In the genomic region with DNA sequence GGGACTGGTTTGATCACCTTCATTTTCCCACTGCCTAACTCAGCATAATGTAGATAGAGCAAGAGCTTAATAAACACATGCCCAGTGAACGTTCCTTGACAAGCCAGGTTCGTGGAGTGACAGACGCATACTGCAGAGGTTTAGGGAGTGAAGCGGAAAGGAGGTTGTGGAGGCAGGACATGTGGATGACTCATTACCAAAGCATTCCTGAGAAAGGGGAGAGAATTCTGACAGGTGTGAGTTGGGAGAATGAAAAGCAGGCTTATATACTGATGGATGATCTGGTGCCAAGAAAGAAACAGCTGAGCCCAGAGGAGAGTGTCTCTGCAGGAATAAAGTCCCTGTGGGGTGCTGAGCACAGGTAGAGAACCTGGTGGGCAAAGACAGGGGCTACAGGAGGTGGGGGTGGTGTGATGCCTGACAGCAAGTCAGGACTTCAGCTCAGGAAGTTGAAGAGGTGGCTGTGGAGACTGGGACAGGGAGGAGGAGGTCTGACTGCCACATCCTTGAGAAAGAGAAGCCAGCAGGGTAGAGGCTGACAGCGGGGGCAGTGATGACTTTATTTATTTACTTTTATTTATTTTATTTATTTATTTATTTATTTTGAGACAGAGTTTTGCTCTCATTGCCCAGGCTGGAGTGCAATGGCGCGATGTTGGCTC, we compare ENCODE assay signal across 16 cellular contexts. TPM values are rescaled to one million over a fixed set of nuclear protein-coding genes. Genes with fewer than 3 reads are reported as not detected.
A peak's percentile ranks its signal among the peaks of the same experiment; 100 is the strongest.
DNase-seq lines count a peak whose midpoint lies in the region; FAIRE-seq and TF ChIP-seq lines count a peak whose summit lies in the region.
"Had no signal": no experiment of that assay in that cellular context is flagged by ENCODE, and none has a peak within 500 bp of the region (broad histone marks: within the 10 kb centered on the region; RNA-seq: fewer than 3 reads in every experiment).

No MANE protein-coding gene starts in this region.

- no peak overlapping the region for H3K4me3 ChIP-seq in endothelial cell of umbilical vein (replicated peaks in 1 of 3; ENCODE audit: insufficient read depth in 1 of 3, low read depth in 1 of 3, low read length in 3 of 3)
- no peak overlapping the region for H3K4me3 ChIP-seq in retinal pigment epithelial cell (ENCODE audit: low read length)
- no peak overlapping the region for H3K4me3 ChIP-seq in suprapubic skin
- H3K4me3 ChIP-seq: gastroesophageal sphincter, HAP-1, left ventricle myocardium inferior, tibial nerve had no signal

- H3K36me3 ChIP-seq in endothelial cell of umbilical vein (ENCODE audit: control insufficient read depth in 2 of 2, extremely low read depth in 1 of 2, insufficient read depth in 2 of 2, low read length in 2 of 2) (peaks cover 9 to 13% of the 10 kb centered on the region in 2 experiments), suprapubic skin (peaks cover 19% of the 10 kb centered on the region)

- no peaks in the 10 kb centered on the region for H3K9me3 ChIP-seq in endothelial cell of umbilical vein (replicated peaks; ENCODE audit: control insufficient read depth, insufficient read depth, low read length)
- H3K9me3 ChIP-seq in suprapubic skin: no peaks in the 10 kb centered on the region
- H3K9me3 ChIP-seq: gastroesophageal sphincter, HAP-1, left ventricle myocardium inferior, neutrophil, tibial nerve had no signal

- TF ChIP-seq POLR2A in endothelial cell of umbilical vein (IDR thresholded peaks at IDR 0.05; ENCODE audit: low read depth, low read length) (no peak), GM12891 (IDR thresholded peaks at IDR 0.05; ENCODE audit: low read depth, low read length) (no peak), suprapubic skin (IDR thresholded peaks at IDR 0.05) (no peak)

- no peaks in the 10 kb centered on the region for H4K20me1 ChIP-seq in endothelial cell of umbilical vein (replicated peaks; ENCODE audit: control insufficient read depth, extremely low read depth, insufficient read depth, low read length)

- peaks cover 19% of the 10 kb centered on the region for H3K4me1 ChIP-seq in endothelial cell of umbilical vein (ENCODE audit: control insufficient read depth, extremely low read depth, insufficient read depth, low read length)
- peaks cover 30% of the 10 kb centered on the region for H3K4me1 ChIP-seq in suprapubic skin

- no peak for TF ChIP-seq EP300 in suprapubic skin (IDR thresholded peaks at IDR 0.05)

- no peaks in the 10 kb centered on the region for H3K27me3 ChIP-seq in endothelial cell of umbilical vein (ENCODE audit: control insufficient read depth in 2 of 2, insufficient read depth in 2 of 2, low read length in 2 of 2)
- no peaks in the 10 kb centered on the region for H3K27me3 ChIP-seq in suprapubic skin
- H3K27me3 ChIP-seq: tibial nerve had no signal

- FAIRE-seq in endothelial cell of umbilical vein (lab: Jason Lieb, UNC) (peak; percentile 78), GM12891 (lab: Jason Lieb, UNC) (no peak)

- peak overlapping the region; percentile 1 for H2AFZ ChIP-seq in endothelial cell of umbilical vein (ENCODE audit: low read depth, low read length)

- POLR2A ChIA-PET in endothelial cell of umbilical vein (lab: Charles Lee): interaction anchor here (0.6 to 0.8 kb wide), 2 partner anchors 118 to 122 kb away, joined by 3 read pairs; no protein-coding TSS in a partner anchor

- no peak overlapping the region for H3K27ac ChIP-seq in endothelial cell of umbilical vein (ENCODE audit: insufficient read depth, low read depth, low read length)
- H3K27ac ChIP-seq in suprapubic skin: no peak overlapping the region
- H3K27ac ChIP-seq: gastroesophageal sphincter, left ventricle myocardium inferior, neutrophil, tibial nerve had no signal

- intact Hi-C loops in endothelial cell of umbilical vein (cut with micrococcal nuclease): no loop called here

- peaks cover 22% of the 10 kb centered on the region for H3K79me2 ChIP-seq in endothelial cell of umbilical vein (ENCODE audit: control insufficient read depth, insufficient read depth, low read length)

- no TSS peak for BruUV-seq in endothelial cell of umbilical vein (replicated peaks; lab: Mats Ljungman, UMichigan)

- dilution Hi-C loops in endothelial cell of umbilical vein (cut with MboI; ENCODE audit: extremely low pct_ligation_motif_present, low sequenced_read_pairs): loop anchor here (10.0 kb wide), 1 partner anchor 147 kb away; no protein-coding TSS in a partner anchor

- H3K4me2 ChIP-seq in endothelial cell of umbilical vein (ENCODE audit: insufficient read depth, low read length): no peak overlapping the region

- no peaks in the 10 kb centered on the region for H3K9me1 ChIP-seq in endothelial cell of umbilical vein (replicated peaks; ENCODE audit: control insufficient read depth, extremely low read depth, insufficient read depth, low read length)

- CTCF ChIA-PET in endothelial cell of umbilical vein (lab: Charles Lee): interaction anchor here (1.0 kb wide), 1 partner anchor 130 kb away, joined by 3 read pairs; no protein-coding TSS in a partner anchor

- DNase-seq in NCI-H748 (lab: John Stamatoyannopoulos, UW; ENCODE audit: unreplicated experiment) (peak; percentile 6), NCI-H748 treated with DMSO at 0.1 percent for 48 hours (lab: John Stamatoyannopoulos, UW) (no peak), NCI-H69 (lab: John Stamatoyannopoulos, UW) (peak; percentile 50), endothelial cell of umbilical vein (ENCODE audit: low read depth, low spot score) (no peak), retinal pigment epithelial cell (ENCODE audit: low read depth) (peak; percentile 46), GM12891 (ENCODE audit: insufficient read length, low spot score) (no peak), suprapubic skin (ENCODE audit: low spot score in 2 of 2) (no peak)
- DNase-seq in activated CD4-positive, alpha-beta T cell treated with anti-CD3 and anti-CD28 coated beads for 4 hours: no peak
- DNase-seq: activated B cell treated with CpG ODN at 0.5 μM for 24 hours; left ventricle myocardium inferior; NCI-H2227 treated with DMSO at 0.1 percent for 48 hours; stimulated activated CD4-positive, alpha-beta T cell treated with anti-CD3 and anti-CD28 coated beads, Interleukin-12 subunit alpha, Interleukin-12 subunit beta, amount 100 ng/mL, for 4 hours had no signal

- no peak for TF ChIP-seq CTCF in endothelial cell of umbilical vein (IDR thresholded peaks at IDR 0.05; ENCODE audit: extremely low read depth in 1 of 2, insufficient read depth in 1 of 2, low read depth in 1 of 2, low read length in 2 of 2)
- no peak for TF ChIP-seq CTCF in retinal pigment epithelial cell (conservative IDR thresholded peaks at IDR 0.05; ENCODE audit: low read depth, low read length)
- TF ChIP-seq CTCF in suprapubic skin (IDR thresholded peaks at IDR 0.05): no peak

- WGBS in suprapubic skin: 61% methylated on average over 7 of the region's 7 CpGs

- H3K9ac ChIP-seq in endothelial cell of umbilical vein (replicated peaks; ENCODE audit: extremely low read depth, insufficient read depth, low read length): no peak overlapping the region

RNA-seq across cellular contexts. Expression of a gene that starts 2.4 kb away (rescaled TPM):
- 1,127 and 1,236 TPM in 2 replicates for total RNA-seq in endothelial cell of umbilical vein
- polyA plus RNA-seq in endothelial cell of umbilical vein: 2,177 and 2,233 TPM in 2 replicates
- 2,878 and 3,285 TPM in 2 replicates for polyA plus RNA-seq in endothelial cell of umbilical vein (2011; cell fraction: cytosol; rRNA removed)
- 757 and 761 TPM in 2 replicates for polyA plus RNA-seq in endothelial cell of umbilical vein (2011; cell fraction: nucleus; rRNA removed)
- polyA plus RNA-seq in endothelial cell of umbilical vein (2012): 1,767 and 2,009 TPM in 2 replicates
- polyA minus RNA-seq in endothelial cell of umbilical vein: 662 and 669 TPM in 2 replicates
- polyA minus RNA-seq in endothelial cell of umbilical vein (2011; cell fraction: cytosol; rRNA and poly(A)+ RNA removed): 1,316 TPM
- polyA minus RNA-seq in endothelial cell of umbilical vein (2011; cell fraction: nucleus; rRNA and poly(A)+ RNA removed): 163 and 166 TPM in 2 replicates
- polyA plus RNA-seq in GM12891 (2012; ENCODE audit: low read depth, missing spikeins): 3,375 TPM
- total RNA-seq in suprapubic skin: 1,000 to 10,000 TPM; 1,428 to 2,708 (median 2,246) TPM

RNA-seq across cellular contexts. Expression of a gene that starts 14.7 kb away (rescaled TPM):
- total RNA-seq in endothelial cell of umbilical vein (12.3 and 13.4 TPM in 2 replicates), suprapubic skin (10 to 100 TPM; 31.2 to 49.3 (median 36.8) TPM)
- polyA plus RNA-seq in endothelial cell of umbilical vein: 32.9 and 41.2 TPM in 2 replicates
- polyA plus RNA-seq in endothelial cell of umbilical vein (2011; cell fraction: cytosol; rRNA removed): 19.2 and 21.5 TPM in 2 replicates
- 26.2 and 28.1 TPM in 2 replicates for polyA plus RNA-seq in endothelial cell of umbilical vein (2011; cell fraction: nucleus; rRNA removed)
- polyA plus RNA-seq in endothelial cell of umbilical vein (2012): 14.0 and 23.9 TPM in 2 replicates
- 14.8 and 40.9 TPM in 2 replicates for polyA minus RNA-seq in endothelial cell of umbilical vein
- polyA minus RNA-seq in endothelial cell of umbilical vein (2011; cell fraction: cytosol; rRNA and poly(A)+ RNA removed): 32.8 TPM
- 7.0 and 7.5 TPM in 2 replicates for polyA minus RNA-seq in endothelial cell of umbilical vein (2011; cell fraction: nucleus; rRNA and poly(A)+ RNA removed)
- 38.7 TPM for polyA plus RNA-seq in GM12891 (2012; ENCODE audit: low read depth, missing spikeins)

RNA-seq across cellular contexts. Expression of a gene that starts 23.2 kb away (rescaled TPM):
- total RNA-seq in endothelial cell of umbilical vein (6.6 and 8.2 TPM in 2 replicates), suprapubic skin (10 to 100 TPM in 1 of 4 donors, 1 to 10 TPM in 3; 3.1 to 11.9 (median 8.3) TPM)
- polyA plus RNA-seq in endothelial cell of umbilical vein: 23.7 and 30.6 TPM in 2 replicates
- 15.3 and 19.4 TPM in 2 replicates for polyA plus RNA-seq in endothelial cell of umbilical vein (2011; cell fraction: cytosol; rRNA removed)
- 5.9 and 6.3 TPM in 2 replicates for polyA plus RNA-seq in endothelial cell of umbilical vein (2011; cell fraction: nucleus; rRNA removed)
- polyA plus RNA-seq in endothelial cell of umbilical vein (2012): 7.2 and 7.6 TPM in 2 replicates
- 7.7 and 7.9 TPM in 2 replicates for polyA minus RNA-seq in endothelial cell of umbilical vein
- polyA minus RNA-seq in endothelial cell of umbilical vein (2011; cell fraction: cytosol; rRNA and poly(A)+ RNA removed): 16.3 TPM
- 1.5 TPM in 1 of 2 replicates, not detected in the other for polyA minus RNA-seq in endothelial cell of umbilical vein (2011; cell fraction: nucleus; rRNA and poly(A)+ RNA removed)
- polyA plus RNA-seq in GM12891 (2012; ENCODE audit: low read depth, missing spikeins): 8.4 TPM

RNA-seq across cellular contexts. Expression of a gene that starts 24.2 kb away (rescaled TPM):
- total RNA-seq in endothelial cell of umbilical vein: 15.8 and 20.5 TPM in 2 replicates
- 50.3 and 54.3 TPM in 2 replicates for polyA plus RNA-seq in endothelial cell of umbilical vein
- 27.3 and 28.0 TPM in 2 replicates for polyA plus RNA-seq in endothelial cell of umbilical vein (2011; cell fraction: cytosol; rRNA removed)
- polyA plus RNA-seq in endothelial cell of umbilical vein (2011; cell fraction: nucleus; rRNA removed): 17.2 TPM in 2 replicates
- 25.0 and 34.4 TPM in 2 replicates for polyA plus RNA-seq in endothelial cell of umbilical vein (2012)
- 33.9 and 36.6 TPM in 2 replicates for polyA minus RNA-seq in endothelial cell of umbilical vein
- polyA minus RNA-seq in endothelial cell of umbilical vein (2011; cell fraction: cytosol; rRNA and poly(A)+ RNA removed): 31.9 TPM
- polyA minus RNA-seq in endothelial cell of umbilical vein (2011; cell fraction: nucleus; rRNA and poly(A)+ RNA removed): 5.6 and 8.2 TPM in 2 replicates
- polyA plus RNA-seq in GM12891 (2012; ENCODE audit: low read depth, missing spikeins): 58.0 TPM
- 10 to 100 TPM; 50.0 to 79.7 (median 59.0) TPM for total RNA-seq in suprapubic skin

RNA-seq across cellular contexts. Expression of a gene that starts 30.8 kb away (rescaled TPM):
- 42.7 and 46.5 TPM in 2 replicates for total RNA-seq in endothelial cell of umbilical vein
- 63.1 and 75.4 TPM in 2 replicates for polyA plus RNA-seq in endothelial cell of umbilical vein
- 36.6 and 47.2 TPM in 2 replicates for polyA plus RNA-seq in endothelial cell of umbilical vein (2011; cell fraction: cytosol; rRNA removed)
- 168 and 200 TPM in 2 replicates for polyA plus RNA-seq in endothelial cell of umbilical vein (2011; cell fraction: nucleus; rRNA removed)
- polyA plus RNA-seq in endothelial cell of umbilical vein (2012): 33.7 and 41.7 TPM in 2 replicates
- polyA minus RNA-seq in endothelial cell of umbilical vein: 27.4 and 28.6 TPM in 2 replicates
- 8.5 TPM for polyA minus RNA-seq in endothelial cell of umbilical vein (2011; cell fraction: cytosol; rRNA and poly(A)+ RNA removed)
- 12.5 and 18.1 TPM in 2 replicates for polyA minus RNA-seq in endothelial cell of umbilical vein (2011; cell fraction: nucleus; rRNA and poly(A)+ RNA removed)
- 3.1 TPM for polyA plus RNA-seq in GM12891 (2012; ENCODE audit: low read depth, missing spikeins)
- 10 to 100 TPM; 24.6 to 32.1 (median 28.6) TPM for total RNA-seq in suprapubic skin

Comparison
In these comparisons a context has a peak if more than half of its experiments do, and no peak if none do; other contexts are left out.
1. DNase-seq: peak in NCI-H748 (single experiment), NCI-H69 (single experiment) and retinal pigment epithelial cell (single experiment); none in NCI-H748 treated with DMSO at 0.1 percent for 48 hours (single experiment), endothelial cell of umbilical vein (single experiment), activated CD4-positive, alpha-beta T cell treated with anti-CD3 and anti-CD28 coated beads for 4 hours (0 of 2), GM12891 (single experiment) and suprapubic skin (0 of 2).